ENCODE assay signal across 12 cellular contexts in the genomic region with DNA sequence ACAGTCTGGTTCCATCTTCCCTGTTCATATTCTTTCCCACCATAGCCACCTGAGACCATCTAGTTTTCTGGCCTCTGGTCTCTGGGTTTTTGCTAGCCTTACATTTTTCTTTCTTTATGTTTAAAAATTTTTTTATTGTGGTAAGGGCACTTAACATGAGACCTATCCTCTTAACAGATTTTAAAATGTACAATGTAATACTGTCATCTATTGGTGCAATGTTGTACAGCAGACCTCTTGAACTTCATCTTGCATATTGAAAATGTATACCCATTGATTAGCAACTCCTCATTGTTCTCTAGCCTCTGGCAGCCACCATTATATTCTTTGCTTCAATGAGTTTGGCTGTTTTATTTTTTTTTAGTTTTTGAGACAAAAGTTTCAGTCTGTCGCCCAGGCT. TPM values are rescaled to one million over a fixed set of nuclear protein-coding genes. Genes with fewer than 3 reads are reported as not detected.
DNase-seq lines count a peak whose midpoint lies in the region; ATAC-seq, FAIRE-seq and TF ChIP-seq lines count a peak whose summit lies in the region.
"Had no signal": no experiment of that assay in that cellular context is flagged by ENCODE, and none has a peak within 500 bp of the region (broad histone marks: within the 10 kb centered on the region; RNA-seq: fewer than 3 reads in every experiment).

No MANE protein-coding gene starts in this region.

- ATAC-seq in GM21528 (IDR thresholded peaks at IDR 0.05; ENCODE audit: low FRiP score, unreplicated experiment) (no peak), HG03097 (IDR thresholded peaks at IDR 0.05; ENCODE audit: low FRiP score, unreplicated experiment) (no peak)

- DNase-seq in ELR (ENCODE audit: low read depth) (peak; percentile 8), HT-29 (ENCODE audit: low spot score) (peak; percentile 24), SW480 (ENCODE audit: low spot score) (peak; percentile 23), left kidney (ENCODE audit: low read depth, low spot score) (peak; percentile 10), KG1 (lab: John Stamatoyannopoulos, UW) (no peak), H54 (ENCODE audit: insufficient read length, low spot score) (no peak)
- DNase-seq: activated naive CD8-positive, alpha-beta T cell treated with anti-CD3 and anti-CD28 coated beads, Interleukin-2, amount 10 ng/mL, durations not matched to agents 7 days and 5 days; DMS79 treated with DMSO at 0.1 percent for 48 hours; effector CD4-positive, alpha-beta T cell had no signal

- no peak for TF ChIP-seq POLR2A in H54 (IDR thresholded peaks at IDR 0.05; ENCODE audit: low read depth, low read length)

- no peak for FAIRE-seq in H54 (lab: Jason Lieb, UNC)

RNA-seq across cellular contexts. Expression of a gene that starts 39.2 kb away (rescaled TPM):
- total RNA-seq in HT-29 (2014; rRNA removed; shearing (Covaris generic)), result 4.3 and 5.1 TPM in 2 replicates
- total RNA-seq: M059J had no signal

RNA-seq across cellular contexts. Expression of a gene that starts 56.0 kb away (rescaled TPM):
- 0.15 and 0.26 TPM in 2 replicates for total RNA-seq in HT-29 (2014; rRNA removed; shearing (Covaris generic))

Comparison
In these comparisons a context has a peak if more than half of its experiments do, and no peak if none do; other contexts are left out.
1. DNase-seq: peak in ELR (single experiment), HT-29 (single experiment), SW480 (single experiment) and left kidney (single experiment); none in KG1 (single experiment) and H54 (single experiment).